1 cellular context compared by ENCODE assay signal in the genomic region with DNA sequence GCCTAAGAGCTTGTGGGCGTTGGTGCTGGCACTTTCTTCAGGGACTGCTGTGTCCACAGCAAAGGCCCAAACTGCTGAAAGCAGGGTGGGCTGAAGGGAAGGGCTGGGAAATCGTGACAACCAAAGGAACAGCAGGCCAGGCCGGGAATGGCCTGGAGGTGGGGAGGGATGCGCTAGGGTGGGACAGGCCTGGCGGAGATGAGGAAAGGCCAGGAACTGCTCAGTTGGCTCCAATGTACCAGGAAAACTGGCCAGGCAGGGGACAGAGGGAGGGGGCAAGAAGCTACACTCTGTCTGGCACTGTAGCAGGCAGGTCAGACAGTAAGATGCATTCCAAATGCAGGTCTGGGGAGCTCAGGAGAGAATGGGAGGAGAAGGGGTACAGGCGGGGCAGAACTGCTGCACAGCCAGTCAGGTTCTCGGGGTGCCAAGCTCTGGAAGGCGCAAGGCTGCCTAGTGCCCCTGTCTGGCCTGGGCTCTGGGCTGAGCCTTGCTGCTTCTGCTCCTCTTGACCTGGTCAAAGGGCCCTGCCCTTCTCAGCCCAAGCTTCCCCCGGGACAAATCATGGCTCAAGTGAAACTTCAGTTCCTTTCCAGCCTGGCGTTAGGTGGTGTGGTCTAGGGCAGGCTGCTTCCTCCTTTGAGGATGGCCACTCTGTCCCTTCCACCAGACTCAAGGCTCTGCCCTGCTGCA.
TF ChIP-seq lines count a peak whose summit lies in the region.

No MANE protein-coding gene starts in this region.

TF ChIP-seq in HCT116, 20 proteins besides CTCF, POLR2A, EP300 and RAD21:
- no peak for TF ChIP-seq JUND (IDR thresholded peaks at IDR 0.05)
